In genomic region chr3:179697933-179698332, GRCh38 we compare ENCODE assay signal across 1 cellular context.
TF ChIP-seq lines count a peak whose summit lies in the region.

No MANE protein-coding gene starts in this region.

TF ChIP-seq in WTC11, 78 proteins besides CTCF, POLR2A, EP300 and RAD21 (continued from another document):
- TF ChIP-seq ERG (CRISPR knock-in tag; IDR thresholded peaks at IDR 0.05) (no peak), GTF2I (CRISPR knock-in tag; conservative IDR thresholded peaks at IDR 0.05) (no peak), TP53 (CRISPR knock-in tag; IDR thresholded peaks at IDR 0.05) (no peak), ATF3 (CRISPR knock-in tag; conservative IDR thresholded peaks at IDR 0.05) (no peak)
